ENCODE assay signal across 11 cellular contexts in genomic region chr17:40980594-40980993, GRCh38. TPM values are rescaled to one million over a fixed set of nuclear protein-coding genes. Genes with fewer than 3 reads are reported as not detected.
A peak's percentile ranks its signal among the peaks of the same experiment; 100 is the strongest.
DNase-seq lines count a peak whose midpoint lies in the region; ATAC-seq and TF ChIP-seq lines count a peak whose summit lies in the region.
"Had no signal": no experiment of that assay in that cellular context is flagged by ENCODE, and none has a peak within 500 bp of the region (broad histone marks: within the 10 kb centered on the region; RNA-seq: fewer than 3 reads in every experiment).

No MANE protein-coding gene starts in this region.

- CTCF ChIA-PET in IMR-90 (lab: Yijun Ruan, JAX), result interaction anchor here (0.9 kb wide), 1 partner anchor 44 kb away, joined by 3 read pairs; no protein-coding TSS in a partner anchor

- no peak overlapping the region for H3K4me3 Mint-ChIP-seq in neural progenitor cell
- H3K4me3 Mint-ChIP-seq: activated B cell treated with CpG ODN at 0.5 μM for 24 hours; activated T-helper 17 cell treated with anti-CD3 and anti-CD28 coated beads, Interleukin-2, amount 50 U/mL, for 72 hours had no signal

- no peaks in the 10 kb centered on the region for H3K27me3 ChIP-seq in IMR-90 (ENCODE audit: control insufficient read depth, insufficient read depth, low read length)
- H3K27me3 ChIP-seq in neural progenitor cell, result no peaks in the 10 kb centered on the region
- H3K27me3 ChIP-seq: ovary had no signal

- H2AFZ ChIP-seq in IMR-90 (replicated peaks; ENCODE audit: low read length, poor library complexity), result peak overlapping the region; percentile 75
- peak overlapping the region; percentile 56 for H2AFZ ChIP-seq in neural progenitor cell (replicated peaks)

- no peak overlapping the region for H2AK5ac ChIP-seq in IMR-90 (ENCODE audit: low read depth, low read length)

- H3K79me2 ChIP-seq in neural progenitor cell (ENCODE audit: low read depth), result no peaks in the 10 kb centered on the region

- H3K9ac ChIP-seq in IMR-90 (ENCODE audit: low read depth, low read length) (no peak overlapping the region), neural progenitor cell (no peak overlapping the region)

- no peak overlapping the region; the same call in 2 of the 3 replicates for H2BK15ac ChIP-seq in IMR-90 (ENCODE audit: low read depth, low read length)

- no peak for TF ChIP-seq POLR2A in IMR-90 (IDR thresholded peaks at IDR 0.05; ENCODE audit: low read depth, low read length)

- in situ Hi-C loops in IMR-90 (cut with MboI; ENCODE audit: low sequenced_read_pairs), result no loop called here

- TF ChIP-seq RAD21 in IMR-90 (IDR thresholded peaks at IDR 0.05; ENCODE audit: low read length), result no peak

- no TSS peak for BruUV-seq in IMR-90 (replicated peaks; lab: Mats Ljungman, UMichigan)

- no peaks in the 10 kb centered on the region for H3K9me3 Mint-ChIP-seq in neural progenitor cell
- H3K9me3 Mint-ChIP-seq: activated B cell treated with CpG ODN at 0.5 μM for 24 hours; activated T-helper 17 cell treated with anti-CD3 and anti-CD28 coated beads, Interleukin-2, amount 50 U/mL, for 72 hours had no signal

- H3K14ac ChIP-seq in IMR-90 (replicated peaks; ENCODE audit: low read depth, low read length), result peak overlapping the region; percentile 28; the same call in 1 of the 2 replicates

- H3K4ac ChIP-seq in IMR-90 (ENCODE audit: low read depth, low read length), result peak overlapping the region; percentile 3; the same call in 1 of the 2 replicates

- peak overlapping the region; percentile 50; the same call in 1 of the 2 replicates for H2BK120ac ChIP-seq in IMR-90 (ENCODE audit: low read depth, low read length)

- DNase-seq in IMR-90 (peak; percentile 63), cerebellum (ENCODE audit: low spot score) (peak; percentile 10), neural progenitor cell (ENCODE audit: low spot score) (no peak), RKO (ENCODE audit: low spot score) (no peak), NCI-H526 treated with DMSO at 0.1 percent for 48 hours (lab: John Stamatoyannopoulos, UW) (no peak), NCI-H524 (lab: John Stamatoyannopoulos, UW) (no peak)
- DNase-seq: activated B cell treated with CpG ODN at 0.5 μM for 24 hours, NCI-H1048 had no signal

- no peaks in the 10 kb centered on the region for H3K9me3 ChIP-seq in IMR-90 (ENCODE audit: control insufficient read depth, insufficient read depth, low read length)
- no peaks in the 10 kb centered on the region for H3K9me3 ChIP-seq in neural progenitor cell (ENCODE audit: low read depth)
- H3K9me3 ChIP-seq: ovary had no signal

- dilution Hi-C loops in IMR-90 (cut with HindIII; ENCODE audit: low sequenced_read_pairs, unreplicated experiment), result no loop called here

- H3K18ac ChIP-seq in IMR-90 (ENCODE audit: low read depth, low read length), result no peak overlapping the region

- peak overlapping the region; percentile 59 for H3K4me2 ChIP-seq in IMR-90 (ENCODE audit: low read depth, low read length)
- no peak overlapping the region for H3K4me2 ChIP-seq in neural progenitor cell

- H3K36me3 ChIP-seq in IMR-90 (ENCODE audit: control insufficient read depth, insufficient read depth, low read length) (no peaks in the 10 kb centered on the region), neural progenitor cell (no peaks in the 10 kb centered on the region)
- H3K36me3 ChIP-seq: ovary had no signal

- no peak overlapping the region for H2AK9ac ChIP-seq in IMR-90 (replicated peaks; ENCODE audit: low read depth, low read length, poor library complexity)

- no peak overlapping the region for H3K27ac Mint-ChIP-seq in neural progenitor cell
- H3K27ac Mint-ChIP-seq: activated B cell treated with CpG ODN at 0.5 μM for 24 hours; activated T-helper 17 cell treated with anti-CD3 and anti-CD28 coated beads, Interleukin-2, amount 50 U/mL, for 72 hours had no signal

- peak overlapping the region; percentile 29 for H4K91ac ChIP-seq in IMR-90 (ENCODE audit: insufficient read depth, low read depth, low read length)

- TF ChIP-seq CTCF in IMR-90 (conservative IDR thresholded peaks at IDR 0.05; ENCODE audit: low read depth, low read length) (no peak), neural progenitor cell (IDR thresholded peaks at IDR 0.05) (no peak)

- ATAC-seq in IMR-90 (ENCODE audit: low read depth), result peak; percentile 66
- ATAC-seq: activated T-helper 17 cell treated with anti-CD3 and anti-CD28 coated beads, Interleukin-2, amount 50 U/mL, for 72 hours had no signal

- H2BK20ac ChIP-seq in IMR-90 (ENCODE audit: low read depth, low read length), result 0 out of 2 replicates have a peak overlapping the region, but pooled peaks have one; percentile 2

- no peak overlapping the region for H3K4me3 ChIP-seq in IMR-90 (ENCODE audit: insufficient read depth, low read depth, low read length)
- no peak overlapping the region for H3K4me3 ChIP-seq in neural progenitor cell
- H3K4me3 ChIP-seq: ovary had no signal

- no peak overlapping the region for H3K56ac ChIP-seq in IMR-90 (ENCODE audit: extremely low read depth, insufficient read depth, low read length)

- no peaks in the 10 kb centered on the region for H3K9me1 ChIP-seq in IMR-90 (ENCODE audit: insufficient read depth, low read length)

- peak overlapping the region; percentile 10; the same call in 1 of the 2 replicates for H3K23ac ChIP-seq in IMR-90 (ENCODE audit: low read depth, low read length)

- H3K4me1 ChIP-seq in IMR-90 (ENCODE audit: control insufficient read depth, insufficient read depth, low read length) (peaks cover 5% of the 10 kb centered on the region), neural progenitor cell (no peaks in the 10 kb centered on the region)

- H2BK5ac ChIP-seq in IMR-90 (ENCODE audit: low read depth, low read length, poor library complexity, severe bottlenecking), result no peak overlapping the region

- peaks cover 15% of the 10 kb centered on the region for H3K4me1 Mint-ChIP-seq in neural progenitor cell
- H3K4me1 Mint-ChIP-seq: activated B cell treated with CpG ODN at 0.5 μM for 24 hours; activated T-helper 17 cell treated with anti-CD3 and anti-CD28 coated beads, Interleukin-2, amount 50 U/mL, for 72 hours had no signal

- H3K27ac ChIP-seq in IMR-90 (ENCODE audit: insufficient read depth, low read length) (no peak overlapping the region), neural progenitor cell (no peak overlapping the region)
- H3K27ac ChIP-seq: ovary had no signal

- POLR2A ChIA-PET in IMR-90 (lab: Charles Lee; ENCODE audit: unreplicated experiment), result interaction anchor here (0.6 kb wide), 1 partner anchor 35 kb away, joined by 4 read pairs; no protein-coding TSS in a partner anchor

- intact Hi-C loops in IMR-90 (cut with micrococcal nuclease), result no loop called here

- H4K5ac ChIP-seq in IMR-90 (ENCODE audit: low read depth, low read length), result no peak overlapping the region

- H4K20me1 ChIP-seq in IMR-90 (ENCODE audit: insufficient read depth, low read length), result no peaks in the 10 kb centered on the region
- H4K20me1 ChIP-seq in neural progenitor cell (ENCODE audit: low read depth), result no peaks in the 10 kb centered on the region

- no peak overlapping the region for H4K8ac ChIP-seq in IMR-90 (ENCODE audit: low read depth in 2 of 2, low read length in 2 of 2)

- no peaks in the 10 kb centered on the region for H3K36me3 Mint-ChIP-seq in neural progenitor cell

- no peaks in the 10 kb centered on the region for H3K79me1 ChIP-seq in IMR-90 (ENCODE audit: low read depth in 1 of 2, low read length in 2 of 2)

- no peaks in the 10 kb centered on the region for H3F3A ChIP-seq in neural progenitor cell (ENCODE audit: low read depth)

- WGBS in IMR-90 (ENCODE audit: extremely low coverage in 2 of 2, insufficient read length in 1 of 2), 2 experiments, result 18% methylated on average over 2 of the region's 8 CpGs; no CpG with 5 or more reads in 1 of the 2 experiments

- H3K27me3 Mint-ChIP-seq in neural progenitor cell (ENCODE audit: insufficient read depth, low read depth), result no peaks in the 10 kb centered on the region

TF ChIP-seq in IMR-90, 13 proteins besides CTCF, POLR2A, EP300 and RAD21 (continues in another document):
- TF ChIP-seq MAFK (IDR thresholded peaks at IDR 0.05; ENCODE audit: low read depth, low read length) (peak; percentile 77), USF2 (IDR thresholded peaks at IDR 0.05; ENCODE audit: low read depth, low read length) (no peak)

RNA-seq across cellular contexts. Expression of gene KRT40, which starts 3.5 kb away (rescaled TPM):
- total RNA-seq in IMR-90 (2012; rRNA removed) (not detected in 2 replicates), cerebellum (not detected), neural progenitor cell (ENCODE audit: low replicate concordance) (not detected in 2 replicates)
- not detected in 2 replicates for polyA plus RNA-seq in IMR-90 (2012; rRNA removed)
- polyA plus RNA-seq in IMR-90 (2012; cell fraction: cytosol; rRNA removed), result not detected in 2 replicates
- polyA plus RNA-seq in IMR-90 (2012; cell fraction: nucleus; rRNA removed; ENCODE audit: low replicate concordance), result not detected in 2 replicates
- total RNA-seq: activated B cell treated with CpG ODN at 0.5 μM for 24 hours; activated T-helper 17 cell treated with anti-CD3 and anti-CD28 coated beads, Interleukin-2, amount 50 U/mL, for 72 hours; OCI-LY7; ovary had no signal
- polyA plus RNA-seq: ovary had no signal

RNA-seq across cellular contexts. Expression of gene KRTAP3-3, which starts 13.4 kb away (rescaled TPM):
- total RNA-seq in IMR-90 (2012; rRNA removed) (not detected in 2 replicates), cerebellum (not detected), neural progenitor cell (ENCODE audit: low replicate concordance) (not detected in 2 replicates)
- polyA plus RNA-seq in IMR-90 (2012; rRNA removed), result not detected in 2 replicates
- polyA plus RNA-seq in IMR-90 (2012; cell fraction: cytosol; rRNA removed), result not detected in 2 replicates
- polyA plus RNA-seq in IMR-90 (2012; cell fraction: nucleus; rRNA removed; ENCODE audit: low replicate concordance), result not detected in 2 replicates
- total RNA-seq: activated B cell treated with CpG ODN at 0.5 μM for 24 hours; activated T-helper 17 cell treated with anti-CD3 and anti-CD28 coated beads, Interleukin-2, amount 50 U/mL, for 72 hours; OCI-LY7; ovary had no signal
- polyA plus RNA-seq: ovary had no signal

RNA-seq across cellular contexts. Expression of gene KRT39, which starts 13.8 kb away (rescaled TPM):
- total RNA-seq in IMR-90 (2012; rRNA removed) (not detected in 2 replicates), cerebellum (not detected), neural progenitor cell (ENCODE audit: low replicate concordance) (not detected in 2 replicates)
- polyA plus RNA-seq in IMR-90 (2012; rRNA removed), result 0.15 TPM in 1 of 2 replicates, not detected in the other
- 0.08 and 0.16 TPM in 2 replicates for polyA plus RNA-seq in IMR-90 (2012; cell fraction: cytosol; rRNA removed)
- 0.09 TPM in 1 of 2 replicates, not detected in the other for polyA plus RNA-seq in IMR-90 (2012; cell fraction: nucleus; rRNA removed; ENCODE audit: low replicate concordance)
- total RNA-seq: activated B cell treated with CpG ODN at 0.5 μM for 24 hours; activated T-helper 17 cell treated with anti-CD3 and anti-CD28 coated beads, Interleukin-2, amount 50 U/mL, for 72 hours; OCI-LY7 had no signal
- polyA plus RNA-seq: ovary had no signal

RNA-seq across cellular contexts. Expression of gene KRTAP3-2, which starts 19.1 kb away (rescaled TPM):
- total RNA-seq in IMR-90 (2012; rRNA removed) (not detected in 2 replicates), cerebellum (not detected), neural progenitor cell (ENCODE audit: low replicate concordance) (not detected in 2 replicates)
- not detected in 2 replicates for polyA plus RNA-seq in IMR-90 (2012; rRNA removed)
- polyA plus RNA-seq in IMR-90 (2012; cell fraction: cytosol; rRNA removed), result not detected in 2 replicates
- not detected in 2 replicates for polyA plus RNA-seq in IMR-90 (2012; cell fraction: nucleus; rRNA removed; ENCODE audit: low replicate concordance)
- total RNA-seq: activated B cell treated with CpG ODN at 0.5 μM for 24 hours; activated T-helper 17 cell treated with anti-CD3 and anti-CD28 coated beads, Interleukin-2, amount 50 U/mL, for 72 hours; OCI-LY7; ovary had no signal
- polyA plus RNA-seq: ovary had no signal

RNA-seq across cellular contexts. Expression of gene KRTAP3-1, which starts 28.3 kb away (rescaled TPM):
- not detected in 2 replicates for total RNA-seq in IMR-90 (2012; rRNA removed)
- polyA plus RNA-seq in IMR-90 (2012; rRNA removed), result not detected in 2 replicates
- not detected in 2 replicates for polyA plus RNA-seq in IMR-90 (2012; cell fraction: cytosol; rRNA removed)
- polyA plus RNA-seq in IMR-90 (2012; cell fraction: nucleus; rRNA removed; ENCODE audit: low replicate concordance), result not detected in 2 replicates
- not detected for total RNA-seq in cerebellum
- total RNA-seq in neural progenitor cell (ENCODE audit: low replicate concordance), result not detected in 2 replicates
- total RNA-seq: activated B cell treated with CpG ODN at 0.5 μM for 24 hours; activated T-helper 17 cell treated with anti-CD3 and anti-CD28 coated beads, Interleukin-2, amount 50 U/mL, for 72 hours; OCI-LY7; ovary had no signal
- polyA plus RNA-seq: ovary had no signal

Comparison
In these comparisons a context has a peak if more than half of its experiments do, and no peak if none do; other contexts are left out.
1. DNase-seq: peak in IMR-90 (single experiment) and cerebellum (single experiment); none in neural progenitor cell (single experiment), RKO (single experiment), NCI-H526 treated with DMSO at 0.1 percent for 48 hours (single experiment) and NCI-H524 (0 of 2).